18 cellular contexts compared by ENCODE assay signal in the genomic region with DNA sequence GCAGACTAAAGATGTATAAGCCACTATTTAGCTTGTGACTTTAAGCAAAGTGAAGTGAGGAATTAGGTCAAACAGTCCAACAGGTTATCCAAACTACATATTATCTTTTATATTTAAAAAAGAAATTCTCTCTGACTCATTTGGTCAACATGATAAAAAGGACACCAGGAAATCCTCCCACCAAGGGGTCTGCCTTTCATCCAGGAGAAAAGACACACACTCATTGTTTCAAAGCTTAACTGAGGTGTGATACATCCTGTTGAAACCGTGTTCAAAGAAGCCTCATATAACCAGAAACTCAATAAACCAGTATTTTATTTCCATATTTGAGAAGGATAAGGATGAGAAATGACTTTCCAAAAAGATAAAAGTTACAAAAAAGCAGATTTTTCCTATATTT.
DNase-seq lines count a peak whose midpoint lies in the region; ATAC-seq and TF ChIP-seq lines count a peak whose summit lies in the region.
"Had no signal": no experiment of that assay in that cellular context is flagged by ENCODE, and none has a peak within 500 bp of the region (broad histone marks: within the 10 kb centered on the region; RNA-seq: fewer than 3 reads in every experiment).

No MANE protein-coding gene starts in this region.

- peaks cover 39% of the 10 kb centered on the region for H3K4me1 Mint-ChIP-seq in WTC11
- H3K4me1 Mint-ChIP-seq: B cell, CD14-positive monocyte had no signal

- H3K27me3 Mint-ChIP-seq in WTC11 (ENCODE audit: low read depth), result no peaks in the 10 kb centered on the region
- H3K27me3 Mint-ChIP-seq: B cell had no signal

- no peak for TF ChIP-seq CTCF in WTC11 (IDR thresholded peaks at IDR 0.05)

- H3K27ac Mint-ChIP-seq in WTC11, result no peak overlapping the region
- H3K27ac Mint-ChIP-seq: B cell, CD14-positive monocyte had no signal

- H3K9me3 ChIP-seq in HUES48 (ENCODE audit: control insufficient read depth, insufficient read depth, low read length), result peaks cover 11% of the 10 kb centered on the region
- H3K9me3 ChIP-seq in iPS-18a (ENCODE audit: control insufficient read depth, low read depth, low read length), result peaks cover 5% of the 10 kb centered on the region
- H3K9me3 ChIP-seq: MG63 had no signal

- H3K4me3 ChIP-seq in HUES48 (ENCODE audit: low read depth, low read length) (no peak overlapping the region; the same call in 1 of the 2 replicates), iPS-18a (ENCODE audit: low read length) (no peak overlapping the region)
- H3K4me3 ChIP-seq: K562, MG63 had no signal

- H3K4me1 ChIP-seq in HUES48 (ENCODE audit: control insufficient read depth, insufficient read depth, low read length), result peaks cover 12% of the 10 kb centered on the region; the same call in 1 of the 2 replicates
- peaks cover 14% of the 10 kb centered on the region for H3K4me1 ChIP-seq in iPS-18a (ENCODE audit: control insufficient read depth, low read depth, low read length)

- no peaks in the 10 kb centered on the region for H3K27me3 ChIP-seq in HUES48 (ENCODE audit: control insufficient read depth, insufficient read depth, low read length)
- H3K27me3 ChIP-seq in iPS-18a (ENCODE audit: control insufficient read depth, insufficient read depth, low read length), result no peaks in the 10 kb centered on the region
- H3K27me3 ChIP-seq: MG63 had no signal

- H3K27ac ChIP-seq in HUES48 (ENCODE audit: low read depth, low read length) (peak overlapping the region; percentile 79), iPS-18a (ENCODE audit: low read length) (peak overlapping the region; percentile 39)

- no peak overlapping the region for H3K9ac ChIP-seq in HUES48 (ENCODE audit: low read depth, low read length)
- H3K9ac ChIP-seq in iPS-18a (ENCODE audit: low read length), result no peak overlapping the region

- ATAC-seq in WTC11 (peak; percentile 69), GM21717 (IDR thresholded peaks at IDR 0.05; ENCODE audit: unreplicated experiment) (no peak)
- ATAC-seq: K562, Panc1 had no signal

- H3K4me3 Mint-ChIP-seq in WTC11, result no peak overlapping the region
- H3K4me3 Mint-ChIP-seq: B cell, CD14-positive monocyte, H9 had no signal

- peaks cover 34% of the 10 kb centered on the region for H3K36me3 Mint-ChIP-seq in WTC11
- H3K36me3 Mint-ChIP-seq: CD14-positive monocyte had no signal

- POLR2A ChIA-PET in WTC11 (lab: Charles Lee), result no interaction called here

- CTCF ChIA-PET in WTC11 (lab: Charles Lee), result no interaction called here

- H3K36me3 ChIP-seq in HUES48 (ENCODE audit: control insufficient read depth, insufficient read depth, low read length) (no peaks in the 10 kb centered on the region), iPS-18a (ENCODE audit: control insufficient read depth, low read depth, low read length) (no peaks in the 10 kb centered on the region)
- H3K36me3 ChIP-seq: MG63 had no signal

- H3K9me3 Mint-ChIP-seq in WTC11, result peaks cover 38% of the 10 kb centered on the region

- peak; percentile 26 for DNase-seq in A172 (ENCODE audit: low spot score)
- no peak for DNase-seq in WTC11 (ENCODE audit: low spot score)
- no peak for DNase-seq in pons (ENCODE audit: low spot score)
- DNase-seq in stimulated activated CD8-positive, alpha-beta memory T cell treated with anti-CD3 and anti-CD28 coated beads, Interleukin-4, amount 100 ng/mL, for 48 hours, result no peak
- DNase-seq in amniotic stem cell (lab: John Stamatoyannopoulos, UW), result no peak
- DNase-seq: H9, MG63, NCI-H1417, NCI-H187 treated with DMSO at 0.1 percent for 48 hours, NCI-H2107, NCI-H69 had no signal

TF ChIP-seq in WTC11, 78 proteins besides CTCF, POLR2A, EP300 and RAD21:
- TF ChIP-seq, protein P1, sequence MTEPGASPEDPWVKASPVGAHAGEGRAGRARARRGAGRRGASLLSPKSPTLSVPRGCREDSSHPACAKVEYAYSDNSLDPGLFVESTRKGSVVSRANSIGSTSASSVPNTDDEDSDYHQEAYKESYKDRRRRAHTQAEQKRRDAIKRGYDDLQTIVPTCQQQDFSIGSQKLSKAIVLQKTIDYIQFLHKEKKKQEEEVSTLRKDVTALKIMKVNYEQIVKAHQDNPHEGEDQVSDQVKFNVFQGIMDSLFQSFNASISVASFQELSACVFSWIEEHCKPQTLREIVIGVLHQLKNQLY (CRISPR knock-in tag; IDR thresholded peaks at IDR 0.05), result no peak
- no peak for TF ChIP-seq TCF7 (CRISPR knock-in tag; IDR thresholded peaks at IDR 0.05; ENCODE audit: low read depth)
